In the genomic region with DNA sequence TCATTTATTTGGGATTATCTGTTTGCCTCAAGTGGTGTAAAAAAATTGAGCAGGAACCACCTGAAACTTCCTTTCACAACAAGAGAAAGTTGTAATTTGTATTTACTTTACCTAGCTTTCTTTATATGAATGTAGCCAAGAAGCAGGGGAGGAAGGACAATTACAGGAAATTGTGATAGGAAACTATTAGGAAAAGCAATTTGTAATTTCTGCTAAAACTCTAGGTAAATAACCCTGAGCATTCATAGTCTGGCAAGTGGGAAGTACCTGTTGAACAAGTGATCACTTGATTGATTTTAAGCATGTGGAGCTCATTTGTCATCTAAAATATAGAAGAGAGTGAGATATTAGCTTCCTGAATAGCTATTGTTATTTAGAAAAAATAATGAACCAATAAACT, we compare ENCODE assay signal across 19 cellular contexts. TPM values are rescaled to one million over a fixed set of nuclear protein-coding genes. Genes with fewer than 3 reads are reported as not detected.
A peak's percentile ranks its signal among the peaks of the same experiment; 100 is the strongest.
DNase-seq lines count a peak whose midpoint lies in the region; ATAC-seq and TF ChIP-seq lines count a peak whose summit lies in the region.
"Had no signal": no experiment of that assay in that cellular context is flagged by ENCODE, and none has a peak within 500 bp of the region (broad histone marks: within the 10 kb centered on the region; RNA-seq: fewer than 3 reads in every experiment).

No MANE protein-coding gene starts in this region.

- CTCF ChIA-PET in IMR-90 (lab: Yijun Ruan, JAX): interaction anchor here (2.4 to 3.7 kb wide), 2 partner anchors 31 to 49 kb away, joined by 9 to 20 read pairs; no protein-coding TSS in a partner anchor

- peak overlapping the region; percentile 68; the same call in 1 of the 2 replicates for H3K23ac ChIP-seq in IMR-90 (ENCODE audit: low read depth, low read length)

- H3K9ac ChIP-seq in IMR-90 (ENCODE audit: low read depth, low read length): no peak overlapping the region; the same call in 1 of the 2 replicates
- H3K9ac ChIP-seq: BLaER1 treated with 17β-estradiol and CSF1 and Interleukin-3, amounts not matched to agents 10 nM and 100 nM had no signal

- H3K4me1 ChIP-seq in IMR-90 (ENCODE audit: control insufficient read depth, insufficient read depth, low read length) (peaks cover 7% of the 10 kb centered on the region), suprapubic skin (peaks cover 22% of the 10 kb centered on the region)

- BruUV-seq in IMR-90 (replicated peaks; lab: Mats Ljungman, UMichigan): no TSS peak

- peak overlapping the region; percentile 45; the same call in 1 of the 2 replicates for H3K4ac ChIP-seq in IMR-90 (ENCODE audit: low read depth, low read length)

- TF ChIP-seq CTCF in IMR-90 (conservative IDR thresholded peaks at IDR 0.05; ENCODE audit: low read depth, low read length): no peak
- TF ChIP-seq CTCF in suprapubic skin (IDR thresholded peaks at IDR 0.05): no peak

- H3K27ac ChIP-seq in IMR-90 (ENCODE audit: insufficient read depth, low read length) (peak overlapping the region; percentile 38; the same call in 1 of the 2 replicates), suprapubic skin (peak overlapping the region; percentile 0)
- H3K27ac ChIP-seq: BLaER1 treated with 17β-estradiol and CSF1 and Interleukin-3, amounts not matched to agents 10 nM and 100 nM; cardiac muscle cell had no signal

- H2AK9ac ChIP-seq in IMR-90 (replicated peaks; ENCODE audit: low read depth, low read length, poor library complexity): no peak overlapping the region

- peak overlapping the region; percentile 14; the same call in 1 of the 2 replicates for H3K56ac ChIP-seq in IMR-90 (ENCODE audit: extremely low read depth, insufficient read depth, low read length)

- H3K4me3 ChIP-seq in IMR-90 (ENCODE audit: insufficient read depth, low read depth, low read length) (no peak overlapping the region), suprapubic skin (no peak overlapping the region)
- H3K4me3 ChIP-seq: BLaER1 treated with 17β-estradiol and CSF1 and Interleukin-3, amounts not matched to agents 10 nM and 100 nM; cardiac muscle cell had no signal

- H3K36me3 ChIP-seq in IMR-90 (ENCODE audit: control insufficient read depth, insufficient read depth, low read length): peaks cover 10% of the 10 kb centered on the region
- H3K36me3 ChIP-seq in suprapubic skin: no peaks in the 10 kb centered on the region
- H3K36me3 ChIP-seq: BLaER1 treated with 17β-estradiol and CSF1 and Interleukin-3, amounts not matched to agents 10 nM and 100 nM; cardiac muscle cell had no signal

- TF ChIP-seq RAD21 in IMR-90 (IDR thresholded peaks at IDR 0.05; ENCODE audit: low read length): no peak

- no peak for DNase-seq in IMR-90
- DNase-seq in dermis blood vessel endothelial cell: peak; percentile 73
- peak; percentile 63 to 70 for DNase-seq in lung microvascular endothelial cell (ENCODE audit: low read depth in 2 of 2)
- no peak for DNase-seq in suprapubic skin (ENCODE audit: low spot score in 2 of 2)
- no peak for DNase-seq in G401 (ENCODE audit: low spot score)
- DNase-seq: activated CD4-positive, alpha-beta T cell treated with anti-CD3 and anti-CD28 coated beads, Interleukin-2, amount 10 ng/mL, durations not matched to agents 24 days and 14 days; activated naive CD8-positive, alpha-beta T cell treated with anti-CD3 and anti-CD28 coated beads for 36 hours; activated T-cell treated with anti-CD3 and anti-CD28 coated beads, Interleukin-2, amount 50 U/mL, for 24 hours; effector CD8-positive, alpha-beta T cell; immature natural killer cell; midbrain; NCI-H1436; NCI-H2227 treated with DMSO at 0.1 percent for 48 hours; stimulated activated CD4-positive, alpha-beta T cell treated with anti-CD3 and anti-CD28 coated beads, Interleukin-12 subunit alpha, Interleukin-12 subunit beta, amount 100 ng/mL, for 4 hours; stimulated activated naive CD8-positive, alpha-beta T cell treated with anti-CD3 and anti-CD28 coated beads, Interleukin-15, Interleukin-2, amounts not matched to agents 100 U/mL and 50 U/mL, for 24 hours had no signal

- 0 out of 2 replicates have a peak overlapping the region, but pooled peaks have one; percentile 20 for H2BK120ac ChIP-seq in IMR-90 (ENCODE audit: low read depth, low read length)

- no peak overlapping the region for H3K14ac ChIP-seq in IMR-90 (replicated peaks; ENCODE audit: low read depth, low read length)

- H3K18ac ChIP-seq in IMR-90 (ENCODE audit: low read depth, low read length): peak overlapping the region; percentile 74

- no peak overlapping the region for H4K91ac ChIP-seq in IMR-90 (ENCODE audit: insufficient read depth, low read depth, low read length)

- H3K79me1 ChIP-seq in IMR-90 (ENCODE audit: low read depth in 1 of 2, low read length in 2 of 2): peaks cover 3 to 18% of the 10 kb centered on the region in 2 experiments; a peak in 3 of 4 replicates

- no peak for ATAC-seq in IMR-90 (ENCODE audit: low read depth)
- no peak for ATAC-seq in HG03571 (IDR thresholded peaks at IDR 0.05; ENCODE audit: unreplicated experiment)
- no peak for ATAC-seq in HG03095 (IDR thresholded peaks at IDR 0.05; ENCODE audit: unreplicated experiment)
- ATAC-seq: stimulated activated naive CD8-positive, alpha-beta T cell treated with anti-CD3 and anti-CD28 coated beads, Interleukin-15, Interleukin-2, amounts not matched to agents 100 U/mL and 50 U/mL, for 24 hours had no signal

- peak overlapping the region; percentile 64 for H3K4me2 ChIP-seq in IMR-90 (ENCODE audit: low read depth, low read length)
- H3K4me2 ChIP-seq: BLaER1 treated with 17β-estradiol and CSF1 and Interleukin-3, amounts not matched to agents 10 nM and 100 nM had no signal

- H3K9me3 ChIP-seq in IMR-90 (ENCODE audit: control insufficient read depth, insufficient read depth, low read length): no peaks in the 10 kb centered on the region
- no peaks in the 10 kb centered on the region for H3K9me3 ChIP-seq in suprapubic skin
- H3K9me3 ChIP-seq: BLaER1 treated with 17β-estradiol and CSF1 and Interleukin-3, amounts not matched to agents 10 nM and 100 nM had no signal

- H4K5ac ChIP-seq in IMR-90 (ENCODE audit: low read depth, low read length): peak overlapping the region; percentile 17; the same call in 1 of the 2 replicates

- peak overlapping the region; percentile 50; the same call in 1 of the 2 replicates for H2BK20ac ChIP-seq in IMR-90 (ENCODE audit: low read depth, low read length)

- H3K27me3 ChIP-seq in IMR-90 (ENCODE audit: control insufficient read depth, insufficient read depth, low read length) (no peaks in the 10 kb centered on the region), suprapubic skin (no peaks in the 10 kb centered on the region)
- H3K27me3 ChIP-seq: cardiac muscle cell had no signal

- intact Hi-C loops in IMR-90 (cut with micrococcal nuclease): no loop called here

- in situ Hi-C loops in IMR-90 (cut with MboI; ENCODE audit: low sequenced_read_pairs) (no loop called here), G401 (cut with HindIII; ENCODE audit: low sequenced_read_pairs) (no loop called here)

- no peak overlapping the region for H2AFZ ChIP-seq in IMR-90 (replicated peaks; ENCODE audit: low read length, poor library complexity)

- dilution Hi-C loops in IMR-90 (cut with HindIII; ENCODE audit: low sequenced_read_pairs, unreplicated experiment): no loop called here

- H4K8ac ChIP-seq in IMR-90 (ENCODE audit: low read depth in 2 of 2, low read length in 2 of 2): peak overlapping the region in 1 of 2 experiments; percentile 59; a peak in 1 of 4 replicates

- 0 out of 2 replicates have a peak, but pooled peaks cover 2% of the 10 kb centered on the region for H3K9me1 ChIP-seq in IMR-90 (ENCODE audit: insufficient read depth, low read length)

- POLR2A ChIA-PET in IMR-90 (lab: Charles Lee; ENCODE audit: unreplicated experiment): no interaction called here

- H2AK5ac ChIP-seq in IMR-90 (ENCODE audit: low read depth, low read length): no peak overlapping the region

- TF ChIP-seq EP300 in suprapubic skin (IDR thresholded peaks at IDR 0.05): no peak

- TF ChIP-seq POLR2A in IMR-90 (IDR thresholded peaks at IDR 0.05; ENCODE audit: low read depth, low read length) (no peak), suprapubic skin (IDR thresholded peaks at IDR 0.05) (no peak)

- H2BK15ac ChIP-seq in IMR-90 (ENCODE audit: low read depth, low read length): no peak overlapping the region

- H2BK5ac ChIP-seq in IMR-90 (ENCODE audit: low read depth, low read length, poor library complexity, severe bottlenecking): peak overlapping the region; percentile 91

- peaks cover 4% of the 10 kb centered on the region; the same call in 1 of the 2 replicates for H4K20me1 ChIP-seq in IMR-90 (ENCODE audit: insufficient read depth, low read length)
- H4K20me1 ChIP-seq: BLaER1 treated with 17β-estradiol and CSF1 and Interleukin-3, amounts not matched to agents 10 nM and 100 nM had no signal

TF ChIP-seq in IMR-90, 13 proteins besides CTCF, POLR2A, EP300 and RAD21:
- TF ChIP-seq CHD1 (IDR thresholded peaks at IDR 0.05; ENCODE audit: low read depth, low read length) (no peak), MAZ (IDR thresholded peaks at IDR 0.05; ENCODE audit: borderline replicate concordance, low read depth, low read length) (no peak), SMC3 (IDR thresholded peaks at IDR 0.05; ENCODE audit: low read depth, low read length) (no peak), MXI1 (IDR thresholded peaks at IDR 0.05; ENCODE audit: borderline replicate concordance, low read depth, low read length) (no peak), BHLHE40 (IDR thresholded peaks at IDR 0.05; ENCODE audit: low read depth, low read length) (no peak)

RNA-seq across cellular contexts. Expression of a gene that starts 5.0 kb away (rescaled TPM):
- total RNA-seq in IMR-90 (2012; rRNA removed): 83.0 and 93.9 TPM in 2 replicates
- 25.6 and 33.9 TPM in 2 replicates for polyA plus RNA-seq in IMR-90 (2012; rRNA removed)
- polyA plus RNA-seq in IMR-90 (2012; cell fraction: cytosol; rRNA removed): 5.4 and 6.5 TPM in 2 replicates
- polyA plus RNA-seq in IMR-90 (2012; cell fraction: nucleus; rRNA removed; ENCODE audit: low replicate concordance): 2.1 and 22.1 TPM in 2 replicates
- total RNA-seq in dermis blood vessel endothelial cell: 1,082 and 1,146 TPM in 2 replicates
- 814 and 1,922 TPM in 2 replicates for total RNA-seq in lung microvascular endothelial cell
- total RNA-seq in suprapubic skin: 10 to 100 TPM in 3 of 4 donors, 1 to 10 TPM in 1; 6.3 to 23.1 (median 18.0) TPM
- total RNA-seq in G401 (2014; rRNA removed; shearing (Covaris generic)): 41.1 and 51.8 TPM in 2 replicates
- total RNA-seq: activated naive CD8-positive, alpha-beta T cell treated with anti-CD3 and anti-CD28 coated beads for 36 hours had no signal

Comparison
In these comparisons a context has a peak if more than half of its experiments do, and no peak if none do; other contexts are left out.
1. DNase-seq: peak in dermis blood vessel endothelial cell (single experiment) and lung microvascular endothelial cell (2 of 2); none in IMR-90 (single experiment), suprapubic skin (0 of 2) and G401 (single experiment).